Comparison of ENCODE assay signal across 22 cellular contexts in genomic region chr21:39696620-39697019, GRCh38. TPM values are rescaled to one million over a fixed set of nuclear protein-coding genes. Genes with fewer than 3 reads are reported as not detected.
DNase-seq lines count a peak whose midpoint lies in the region; ATAC-seq and TF ChIP-seq lines count a peak whose summit lies in the region.
"Had no signal": no experiment of that assay in that cellular context is flagged by ENCODE, and none has a peak within 500 bp of the region (broad histone marks: within the 10 kb centered on the region; RNA-seq: fewer than 3 reads in every experiment).

No MANE protein-coding gene starts in this region.

- no peaks in the 10 kb centered on the region; the same call in 1 of the 2 replicates for H3K27me3 Mint-ChIP-seq in WTC11 (ENCODE audit: low read depth)
- peaks cover 4% of the 10 kb centered on the region for H3K27me3 Mint-ChIP-seq in activated T-helper 17 cell treated with anti-CD3 and anti-CD28 coated beads, Interleukin-2, amount 50 U/mL, for 72 hours

- peak; percentile 80 for ATAC-seq in WTC11
- no peak for ATAC-seq in activated T-helper 17 cell treated with anti-CD3 and anti-CD28 coated beads, Interleukin-2, amount 50 U/mL, for 72 hours (replicated peaks)
- ATAC-seq: natural killer cell treated with Interleukin-12 subunit alpha and Interleukin-12 subunit beta and Interleukin-15 and Interleukin-18, amount 100 ng/mL, for 72 hours had no signal

- TF ChIP-seq CTCF in WTC11 (IDR thresholded peaks at IDR 0.05) (no peak), GM13976 (IDR thresholded peaks at IDR 0.05; ENCODE audit: borderline replicate concordance, control extremely low read depth, extremely low read depth, insufficient read depth, missing control alignments) (no peak)

- DNase-seq in COR-L47 (lab: John Stamatoyannopoulos, UW), result peak; percentile 90
- peak; percentile 53 for DNase-seq in NCI-H1105 treated with DMSO at 0.1 percent for 48 hours (lab: John Stamatoyannopoulos, UW)
- DNase-seq in WTC11 (ENCODE audit: low spot score), result no peak
- DNase-seq in left kidney (ENCODE audit: low read depth, low spot score), result peak; percentile 55
- DNase-seq in activated T-cell treated with anti-CD3 and anti-CD28 coated beads, Interleukin-2, amount 50 U/mL, for 1 hour, result no peak
- no peak for DNase-seq in GM13976 (ENCODE audit: low spot score)
- DNase-seq in superior temporal gyrus (ENCODE audit: extremely low spot score), result no peak
- DNase-seq: activated CD4-positive, CD25-positive, alpha-beta regulatory T cell; CD8-positive, alpha-beta memory T cell; immature natural killer cell; Karpas-422; NCI-H187 treated with DMSO at 0.1 percent for 48 hours; Right ventricle myocardium superior; stimulated activated CD4-positive, alpha-beta T cell treated with anti-CD3 and anti-CD28 coated beads, Interleukin-15, amount 100 ng/mL, for 24 hours; stomach had no signal

- H3K9me3 Mint-ChIP-seq in WTC11, result peaks cover 3% of the 10 kb centered on the region
- H3K9me3 Mint-ChIP-seq in activated T-helper 17 cell treated with anti-CD3 and anti-CD28 coated beads, Interleukin-2, amount 50 U/mL, for 72 hours, result no peaks in the 10 kb centered on the region
- H3K9me3 Mint-ChIP-seq: dendritic cell treated with granulocyte-macrophage colony-stimulating factor and Interleukin-4, amounts not matched to agents 40 ng/mL and 50 ng/mL, for 4 days; natural killer cell treated with Interleukin-12 subunit alpha and Interleukin-12 subunit beta and Interleukin-15 and Interleukin-18, amount 100 ng/mL, for 72 hours; T-helper 1 cell treated with Interleukin-12 subunit alpha and Interleukin-12 subunit beta and Interleukin-4 antibody, amounts not matched to agents 30 μg/mL and 1 μg/mL, for 36 hours had no signal

- in situ Hi-C loops in GM13976 (cut with MboI; ENCODE audit: low sequenced_read_pairs, unreplicated experiment), result no loop called here

- peaks cover 6% of the 10 kb centered on the region for H3K36me3 Mint-ChIP-seq in WTC11
- H3K36me3 Mint-ChIP-seq in activated T-helper 17 cell treated with anti-CD3 and anti-CD28 coated beads, Interleukin-2, amount 50 U/mL, for 72 hours (ENCODE audit: low read depth), result no peaks in the 10 kb centered on the region
- H3K36me3 Mint-ChIP-seq: CD8-positive, alpha-beta memory T cell; immature natural killer cell; natural killer cell treated with Interleukin-12 subunit alpha and Interleukin-12 subunit beta and Interleukin-15 and Interleukin-18, amount 100 ng/mL, for 72 hours had no signal

- CTCF ChIA-PET in WTC11 (lab: Charles Lee), result interaction anchor here (0.9 kb wide), 1 partner anchor 21 kb away, joined by 3 read pairs; no protein-coding TSS in a partner anchor

- H3K4me1 Mint-ChIP-seq in WTC11, result peaks cover 47% of the 10 kb centered on the region
- H3K4me1 Mint-ChIP-seq in activated T-helper 17 cell treated with anti-CD3 and anti-CD28 coated beads, Interleukin-2, amount 50 U/mL, for 72 hours, result no peaks in the 10 kb centered on the region
- H3K4me1 Mint-ChIP-seq: CD8-positive, alpha-beta memory T cell; immature natural killer cell had no signal

- no peak overlapping the region for H3K4me3 Mint-ChIP-seq in WTC11
- H3K4me3 Mint-ChIP-seq in activated T-helper 17 cell treated with anti-CD3 and anti-CD28 coated beads, Interleukin-2, amount 50 U/mL, for 72 hours, result no peak overlapping the region
- H3K4me3 Mint-ChIP-seq: CD8-positive, alpha-beta memory T cell; dendritic cell treated with granulocyte-macrophage colony-stimulating factor and Interleukin-4, amounts not matched to agents 40 ng/mL and 50 ng/mL, for 4 days; immature natural killer cell; natural killer cell treated with Interleukin-12 subunit alpha and Interleukin-12 subunit beta and Interleukin-15 and Interleukin-18, amount 100 ng/mL, for 72 hours; T-helper 1 cell treated with Interleukin-12 subunit alpha and Interleukin-12 subunit beta and Interleukin-4 antibody, amounts not matched to agents 30 μg/mL and 1 μg/mL, for 36 hours had no signal

- POLR2A ChIA-PET in WTC11 (lab: Charles Lee), result no interaction called here

- H3K27ac Mint-ChIP-seq in WTC11, result no peak overlapping the region
- H3K27ac Mint-ChIP-seq in activated T-helper 17 cell treated with anti-CD3 and anti-CD28 coated beads, Interleukin-2, amount 50 U/mL, for 72 hours, result no peak overlapping the region
- H3K27ac Mint-ChIP-seq: CD8-positive, alpha-beta memory T cell; dendritic cell treated with granulocyte-macrophage colony-stimulating factor and Interleukin-4, amounts not matched to agents 40 ng/mL and 50 ng/mL, for 4 days; immature natural killer cell; natural killer cell treated with Interleukin-12 subunit alpha and Interleukin-12 subunit beta and Interleukin-15 and Interleukin-18, amount 100 ng/mL, for 72 hours; T-helper 1 cell treated with Interleukin-12 subunit alpha and Interleukin-12 subunit beta and Interleukin-4 antibody, amounts not matched to agents 30 μg/mL and 1 μg/mL, for 36 hours had no signal

TF ChIP-seq in WTC11, 78 proteins besides CTCF, POLR2A, EP300 and RAD21:
- TF ChIP-seq PRRX2 (CRISPR knock-in tag; IDR thresholded peaks at IDR 0.05), result no peak
- TF ChIP-seq TP53 (CRISPR knock-in tag; IDR thresholded peaks at IDR 0.05), result no peak
- TF ChIP-seq TCF7 (CRISPR knock-in tag; IDR thresholded peaks at IDR 0.05; ENCODE audit: low read depth), result no peak
- TF ChIP-seq ZNF263 (CRISPR knock-in tag; IDR thresholded peaks at IDR 0.05; ENCODE audit: low read depth), result no peak
- no peak for TF ChIP-seq ESRRA (CRISPR knock-in tag; IDR thresholded peaks at IDR 0.05; ENCODE audit: borderline replicate concordance)
- no peak for TF ChIP-seq EMX1 (CRISPR knock-in tag; IDR thresholded peaks at IDR 0.05)
- TF ChIP-seq NR1H2 (CRISPR knock-in tag; IDR thresholded peaks at IDR 0.05), result no peak

RNA-seq across cellular contexts. Expression of gene IGSF5, which starts 48.4 kb away (rescaled TPM):
- total RNA-seq in WTC11 (2021), result 3.3 to 3.6 TPM (median 3.5 TPM) in 3 replicates
- not detected for total RNA-seq in activated T-helper 17 cell treated with anti-CD3 and anti-CD28 coated beads, Interleukin-2, amount 50 U/mL, for 72 hours
- total RNA-seq: ascending aorta; CD8-positive, alpha-beta memory T cell; lung microvascular endothelial cell; natural killer cell treated with Interleukin-12 subunit alpha and Interleukin-12 subunit beta and Interleukin-15 and Interleukin-18, amount 100 ng/mL, for 72 hours; stomach; vagina had no signal

Comparison
In these comparisons a context has a peak if more than half of its experiments do, and no peak if none do; other contexts are left out.
1. DNase-seq: peak in COR-L47 (single experiment), NCI-H1105 treated with DMSO at 0.1 percent for 48 hours (single experiment) and left kidney (single experiment); none in WTC11 (single experiment), activated T-cell treated with anti-CD3 and anti-CD28 coated beads, Interleukin-2, amount 50 U/mL, for 1 hour (single experiment), GM13976 (single experiment) and superior temporal gyrus (single experiment).